In genomic region chr19:55649579-55650557, GRCh38 we compare ENCODE assay signal across 9 cellular contexts. TPM values are rescaled to one million over a fixed set of nuclear protein-coding genes. Genes with fewer than 3 reads are reported as not detected.
DNase-seq lines count a peak whose midpoint lies in the region; ATAC-seq and TF ChIP-seq lines count a peak whose summit lies in the region.
"Had no signal": no experiment of that assay in that cellular context is flagged by ENCODE, and none has a peak within 500 bp of the region (broad histone marks: within the 10 kb centered on the region; RNA-seq: fewer than 3 reads in every experiment).

No MANE protein-coding gene starts in this region.

- TF ChIP-seq CTCF in activated B cell treated with CpG ODN at 0.5 μM for 24 hours (IDR thresholded peaks at IDR 0.05) = no peak
- TF ChIP-seq CTCF in glutamatergic neuron (IDR thresholded peaks at IDR 0.05; ENCODE audit: partially characterized antibody, unreplicated experiment) = no peak

- no peak for ATAC-seq in activated T-cell treated with anti-CD3 and anti-CD28 coated beads, Interleukin-2, amount 50 U/mL, for 4 hours
- no peak for ATAC-seq in activated B cell treated with CpG ODN at 0.5 μM for 24 hours (ENCODE audit: low read depth)
- no peak for ATAC-seq in stimulated activated naive CD8-positive, alpha-beta T cell treated with anti-CD3 and anti-CD28 coated beads, Interleukin-15, amount 100 ng/mL, for 72 hours
- ATAC-seq in HG03378 (IDR thresholded peaks at IDR 0.05; ENCODE audit: unreplicated experiment) = no peak

- H3K27me3 Mint-ChIP-seq in activated T-cell treated with anti-CD3 and anti-CD28 coated beads, Interleukin-2, amount 50 U/mL, for 4 hours (ENCODE audit: low read depth) = no peaks in the 10 kb centered on the region
- H3K27me3 Mint-ChIP-seq in activated B cell treated with CpG ODN at 0.5 μM for 24 hours (no peaks in the 10 kb centered on the region), glutamatergic neuron (ENCODE audit: unreplicated experiment) (peaks cover 18% of the 10 kb centered on the region)
- H3K27me3 Mint-ChIP-seq in stimulated activated naive CD8-positive, alpha-beta T cell treated with anti-CD3 and anti-CD28 coated beads, Interleukin-15, amount 100 ng/mL, for 72 hours = no peaks in the 10 kb centered on the region

- peaks cover 6% of the 10 kb centered on the region for H3K36me3 Mint-ChIP-seq in activated T-cell treated with anti-CD3 and anti-CD28 coated beads, Interleukin-2, amount 50 U/mL, for 4 hours (ENCODE audit: insufficient read depth)
- peaks cover 40% of the 10 kb centered on the region for H3K36me3 Mint-ChIP-seq in activated B cell treated with CpG ODN at 0.5 μM for 24 hours (ENCODE audit: low read depth)
- H3K36me3 Mint-ChIP-seq in glutamatergic neuron (ENCODE audit: unreplicated experiment) = no peaks in the 10 kb centered on the region

- H3K4me3 Mint-ChIP-seq in activated T-cell treated with anti-CD3 and anti-CD28 coated beads, Interleukin-2, amount 50 U/mL, for 4 hours = peak overlapping the region; percentile 76
- H3K4me3 Mint-ChIP-seq in activated B cell treated with CpG ODN at 0.5 μM for 24 hours (peak overlapping the region; percentile 74), glutamatergic neuron (ENCODE audit: unreplicated experiment) (peak overlapping the region; percentile 86)
- H3K4me3 Mint-ChIP-seq in stimulated activated naive CD8-positive, alpha-beta T cell treated with anti-CD3 and anti-CD28 coated beads, Interleukin-15, amount 100 ng/mL, for 72 hours = peak overlapping the region; percentile 82 to 97

- peaks cover 39% of the 10 kb centered on the region for H3K4me1 Mint-ChIP-seq in activated T-cell treated with anti-CD3 and anti-CD28 coated beads, Interleukin-2, amount 50 U/mL, for 4 hours (ENCODE audit: low read depth)
- H3K4me1 Mint-ChIP-seq in activated B cell treated with CpG ODN at 0.5 μM for 24 hours (peaks cover 48% of the 10 kb centered on the region), glutamatergic neuron (ENCODE audit: low read depth, unreplicated experiment) (peaks cover 8% of the 10 kb centered on the region)
- H3K4me1 Mint-ChIP-seq in stimulated activated naive CD8-positive, alpha-beta T cell treated with anti-CD3 and anti-CD28 coated beads, Interleukin-15, amount 100 ng/mL, for 72 hours = peaks cover 60% of the 10 kb centered on the region

- CTCF ChIA-PET in activated B cell treated with CpG ODN at 0.5 μM for 24 hours (lab: Charles Lee) = interaction anchor here (1.7 kb wide), 1 partner anchor 146 kb away, joined by 4 read pairs; no protein-coding TSS in a partner anchor

- DNase-seq in activated T-cell treated with anti-CD3 and anti-CD28 coated beads, Interleukin-2, amount 50 U/mL, for 4 hours = no peak
- DNase-seq in activated T-cell treated with anti-CD3 and anti-CD28 coated beads, Interleukin-2, amount 50 U/mL, for 48 hours = no peak
- DNase-seq in activated B cell treated with CpG ODN at 0.5 μM for 24 hours (no peak), glutamatergic neuron (no peak), DMS153 treated with DMSO at 0.1 percent for 48 hours (lab: John Stamatoyannopoulos, UW; ENCODE audit: unreplicated experiment) (no peak)
- DNase-seq in stimulated activated naive CD8-positive, alpha-beta T cell treated with anti-CD3 and anti-CD28 coated beads, Interleukin-15, amount 100 ng/mL, for 72 hours = peak in 1 of 2 donors; percentile 63
- DNase-seq in stimulated activated CD4-positive, alpha-beta T cell treated with anti-CD3 and anti-CD28 coated beads, Interleukin-4, amount 100 ng/mL, for 4 hours = no peak
- DNase-seq: uterus had no signal

- H3K27ac Mint-ChIP-seq in activated B cell treated with CpG ODN at 0.5 μM for 24 hours (peak overlapping the region; percentile 80), glutamatergic neuron (ENCODE audit: unreplicated experiment) (no peak overlapping the region)
- peak overlapping the region; percentile 40 to 81 for H3K27ac Mint-ChIP-seq in stimulated activated naive CD8-positive, alpha-beta T cell treated with anti-CD3 and anti-CD28 coated beads, Interleukin-15, amount 100 ng/mL, for 72 hours

- intact Hi-C loops in activated B cell treated with CpG ODN at 0.5 μM for 24 hours (cut with micrococcal nuclease) = loop anchor here (5.0 to 10.0 kb wide), 3 partner anchors 665 to 1783 kb away; partner anchors contain the start of genes LENG9, MYADM and ZSCAN5A

- POLR2A ChIA-PET in activated B cell treated with CpG ODN at 0.5 μM for 24 hours (lab: Charles Lee) = interaction anchor here (0.7 to 4.7 kb wide), 5 partner anchors 12 to 206 kb away, joined by 4 to 45 read pairs (median 15); partner anchors contain the start of genes FIZ1 and ZNF524

- H3K9me3 Mint-ChIP-seq in activated T-cell treated with anti-CD3 and anti-CD28 coated beads, Interleukin-2, amount 50 U/mL, for 4 hours = no peaks in the 10 kb centered on the region
- H3K9me3 Mint-ChIP-seq in activated B cell treated with CpG ODN at 0.5 μM for 24 hours (no peaks in the 10 kb centered on the region), glutamatergic neuron (ENCODE audit: unreplicated experiment) (peaks cover 13% of the 10 kb centered on the region)
- no peaks in the 10 kb centered on the region for H3K9me3 Mint-ChIP-seq in stimulated activated naive CD8-positive, alpha-beta T cell treated with anti-CD3 and anti-CD28 coated beads, Interleukin-15, amount 100 ng/mL, for 72 hours

RNA-seq across cellular contexts. Expression of gene CCDC106, which starts 1.9 kb away (rescaled TPM):
- total RNA-seq in activated T-cell treated with anti-CD3 and anti-CD28 coated beads, Interleukin-2, amount 50 U/mL, for 4 hours = 1 to 10 TPM; 3.9 to 7.8 (median 4.8) TPM
- total RNA-seq in activated B cell treated with CpG ODN at 0.5 μM for 24 hours = 14.0 and 14.4 TPM in 2 replicates
- 32.1 TPM for total RNA-seq in glutamatergic neuron (ENCODE audit: unreplicated experiment)

RNA-seq across cellular contexts. Expression of gene U2AF2, which starts 5.0 kb away (rescaled TPM):
- 100 to 1,000 TPM; 467 to 532 (median 476) TPM for total RNA-seq in activated T-cell treated with anti-CD3 and anti-CD28 coated beads, Interleukin-2, amount 50 U/mL, for 4 hours
- total RNA-seq in activated B cell treated with CpG ODN at 0.5 μM for 24 hours (256 and 273 TPM in 2 replicates), glutamatergic neuron (ENCODE audit: unreplicated experiment) (216 TPM)

RNA-seq across cellular contexts. Expression of gene ZNF581, which starts 6.4 kb away (rescaled TPM):
- total RNA-seq in activated T-cell treated with anti-CD3 and anti-CD28 coated beads, Interleukin-2, amount 50 U/mL, for 4 hours = 10 to 100 TPM; 46.2 to 54.1 (median 52.7) TPM
- total RNA-seq in activated B cell treated with CpG ODN at 0.5 μM for 24 hours (42.7 and 46.5 TPM in 2 replicates), glutamatergic neuron (ENCODE audit: unreplicated experiment) (31.0 TPM)

RNA-seq across cellular contexts. Expression of gene ZNF580, which starts 9.1 kb away (rescaled TPM):
- 10 to 100 TPM; 27.1 to 31.5 (median 28.5) TPM for total RNA-seq in activated T-cell treated with anti-CD3 and anti-CD28 coated beads, Interleukin-2, amount 50 U/mL, for 4 hours
- total RNA-seq in activated B cell treated with CpG ODN at 0.5 μM for 24 hours (55.0 and 81.2 TPM in 2 replicates), glutamatergic neuron (ENCODE audit: unreplicated experiment) (43.6 TPM)

RNA-seq across cellular contexts. Expression of gene EPN1, which starts 25.2 kb away (rescaled TPM):
- 10 to 100 TPM; 55.0 to 61.4 (median 55.2) TPM for total RNA-seq in activated T-cell treated with anti-CD3 and anti-CD28 coated beads, Interleukin-2, amount 50 U/mL, for 4 hours
- 56.6 and 65.2 TPM in 2 replicates for total RNA-seq in activated B cell treated with CpG ODN at 0.5 μM for 24 hours
- 150 TPM for total RNA-seq in glutamatergic neuron (ENCODE audit: unreplicated experiment)
